In the genomic region with DNA sequence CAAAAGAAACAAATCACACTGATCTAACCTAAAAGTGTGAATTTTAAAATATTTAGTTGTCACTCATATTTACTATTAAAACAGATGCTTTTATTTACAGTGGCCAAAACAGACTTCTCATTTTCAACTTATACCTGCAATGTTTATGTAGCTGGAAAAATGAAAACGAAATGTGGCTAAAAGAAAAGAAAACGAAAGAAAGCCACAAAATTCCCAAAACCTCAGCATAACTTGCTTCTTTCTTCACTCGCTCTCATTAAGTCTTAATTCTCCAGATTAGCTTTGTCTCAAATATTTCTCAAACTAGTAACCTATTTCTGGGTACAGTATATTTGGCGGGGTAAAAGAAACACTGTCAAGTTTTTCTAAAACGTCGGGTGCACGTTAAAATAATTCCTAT, we compare ENCODE assay signal across 8 cellular contexts. TPM values are rescaled to one million over a fixed set of nuclear protein-coding genes. Genes with fewer than 3 reads are reported as not detected.
DNase-seq lines count a peak whose midpoint lies in the region; ATAC-seq and TF ChIP-seq lines count a peak whose summit lies in the region.

No MANE protein-coding gene starts in this region.

- H3K36me3 ChIP-seq in cardiac muscle cell, result no peaks in the 10 kb centered on the region
- H3K36me3 ChIP-seq in mesenchymal stem cell (ENCODE audit: control insufficient read depth in 1 of 2, insufficient read depth in 2 of 2, low read depth in 1 of 2, low read length in 2 of 2), result peaks cover 0 to 7% of the 10 kb centered on the region in 2 experiments
- no peaks in the 10 kb centered on the region for H3K36me3 ChIP-seq in upper lobe of left lung

- H3K4me2 ChIP-seq in mesenchymal stem cell (ENCODE audit: low read length, poor library complexity, severe bottlenecking), result peak overlapping the region; percentile 46

- no peak for TF ChIP-seq EP300 in upper lobe of left lung (IDR thresholded peaks at IDR 0.05)

- H3K9me3 ChIP-seq in cardiac muscle cell (ENCODE audit: low read depth) (no peaks in the 10 kb centered on the region), mesenchymal stem cell (ENCODE audit: control insufficient read depth, low read length) (no peaks in the 10 kb centered on the region), upper lobe of left lung (no peaks in the 10 kb centered on the region)

- H3K23ac ChIP-seq in mesenchymal stem cell (ENCODE audit: low read length in 2 of 2), result no peak overlapping the region

- H3K9ac ChIP-seq in mesenchymal stem cell (ENCODE audit: low read length), result peak overlapping the region; percentile 98

- no peak overlapping the region for H2AK5ac ChIP-seq in mesenchymal stem cell (ENCODE audit: low read length, severe bottlenecking)

- H3K18ac ChIP-seq in mesenchymal stem cell (ENCODE audit: low read depth in 1 of 2, low read length in 2 of 2), result no peak overlapping the region

- H3K27me3 ChIP-seq in cardiac muscle cell, result no peaks in the 10 kb centered on the region
- H3K27me3 ChIP-seq in mesenchymal stem cell (ENCODE audit: control insufficient read depth in 1 of 2, insufficient read depth in 1 of 2, low read length in 2 of 2), result no peaks in the 10 kb centered on the region
- H3K27me3 ChIP-seq in upper lobe of left lung, result no peaks in the 10 kb centered on the region

- no peak overlapping the region for H3K14ac ChIP-seq in mesenchymal stem cell (ENCODE audit: low read length in 2 of 2)

- H3K27ac ChIP-seq in cardiac muscle cell (peak overlapping the region; percentile 76), mesenchymal stem cell (ENCODE audit: low read length, poor library complexity, severe bottlenecking) (no peak overlapping the region), upper lobe of left lung (peak overlapping the region; percentile 82 to 88 (median 85))

- TF ChIP-seq CTCF in cardiac muscle cell (IDR thresholded peaks at IDR 0.05; ENCODE audit: low read depth, low read length) (no peak), brain (conservative IDR thresholded peaks at IDR 0.05) (no peak), upper lobe of left lung (IDR thresholded peaks at IDR 0.05) (no peak)

- peak overlapping the region; percentile 94 for H3K4me3 ChIP-seq in cardiac muscle cell
- H3K4me3 ChIP-seq in mesenchymal stem cell (ENCODE audit: insufficient read depth in 1 of 2, low read depth in 1 of 2, low read length in 2 of 2), result peak overlapping the region in 1 of 2 experiments; percentile 98
- peak overlapping the region; percentile 67 to 89 (median 79) for H3K4me3 ChIP-seq in upper lobe of left lung

- H2BK120ac ChIP-seq in mesenchymal stem cell (ENCODE audit: low read depth, low read length), result no peak overlapping the region

- H3K4me1 ChIP-seq in cardiac muscle cell (ENCODE audit: low read depth) (peaks cover 12% of the 10 kb centered on the region), mesenchymal stem cell (ENCODE audit: control insufficient read depth, insufficient read depth, low read depth, low read length) (peaks cover 8% of the 10 kb centered on the region), upper lobe of left lung (peaks cover 13 to 31% (median 26%) of the 10 kb centered on the region in 4 donors)

- intact Hi-C loops in Right ventricle myocardium superior (cut with DNase I), result loop anchor here (10.0 kb wide), 1 partner anchor 534 kb away; no protein-coding TSS in a partner anchor

- H2BK15ac ChIP-seq in mesenchymal stem cell (ENCODE audit: low read depth, poor library complexity, severe bottlenecking), result no peak overlapping the region

- H3K27me3 Mint-ChIP-seq in brain, result peaks cover 18% of the 10 kb centered on the region

- peaks cover 1 to 26% (median 12%) of the 10 kb centered on the region in 5 experiments for H3K9me3 Mint-ChIP-seq in brain

- peak overlapping the region; percentile 99 to 100 (median 100) for H3K4me3 Mint-ChIP-seq in brain

- peaks cover 54% of the 10 kb centered on the region for H3K36me3 Mint-ChIP-seq in brain

- H2BK5ac ChIP-seq in mesenchymal stem cell (ENCODE audit: low read depth, low read length, poor library complexity, severe bottlenecking), result no peak overlapping the region

- no peak overlapping the region for H4K8ac ChIP-seq in mesenchymal stem cell (ENCODE audit: low read length)

- H3K27ac Mint-ChIP-seq in brain, result peak overlapping the region; percentile 99 to 100 (median 99)

- H3K79me1 ChIP-seq in mesenchymal stem cell (replicated peaks; ENCODE audit: low read length, poor library complexity, severe bottlenecking), result peaks cover 9% of the 10 kb centered on the region

- H2BK12ac ChIP-seq in mesenchymal stem cell (ENCODE audit: low read length in 2 of 2), result no peak overlapping the region

- DNase-seq in cardiac muscle cell (ENCODE audit: low read depth in 1 of 2, low spot score in 1 of 2), result no peak
- no peak for DNase-seq in Right ventricle myocardium superior
- DNase-seq in mesenchymal stem cell, result no peak
- no peak for DNase-seq in upper lobe of left lung
- no peak for DNase-seq in putamen (ENCODE audit: low spot score)
- no peak for DNase-seq in NCI-H748 (lab: John Stamatoyannopoulos, UW; ENCODE audit: unreplicated experiment)

- H2AFZ ChIP-seq in mesenchymal stem cell (ENCODE audit: low read depth, low read length), result no peak overlapping the region

- H3K4ac ChIP-seq in mesenchymal stem cell (ENCODE audit: low read depth in 1 of 2, low read length in 2 of 2), result no peak overlapping the region

- 0% methylated on average over 4 of the region's 7 CpGs for WGBS in mesenchymal stem cell
- WGBS in upper lobe of left lung, 2 donors, result 0 to 1% methylated on average over 7 of the region's 7 CpGs

- TF ChIP-seq POLR2A in upper lobe of left lung (IDR thresholded peaks at IDR 0.05), result no peak

- H3K4me1 Mint-ChIP-seq in brain, result peaks cover 62% of the 10 kb centered on the region

- H4K91ac ChIP-seq in mesenchymal stem cell (ENCODE audit: low read length), result no peak overlapping the region

- ATAC-seq in Right ventricle myocardium superior (ENCODE audit: poor library complexity) (no peak), upper lobe of left lung (ENCODE audit: low FRiP score in 2 of 2) (no peak), GM21717 (IDR thresholded peaks at IDR 0.05; ENCODE audit: unreplicated experiment) (no peak)

RNA-seq across cellular contexts. Expression of gene CSTF3, which starts 0.7 kb away (rescaled TPM):
- 23.0 and 25.8 TPM in 2 replicates for total RNA-seq in cardiac muscle cell
- 74.4 and 75.5 TPM in 2 replicates for polyA plus RNA-seq in cardiac muscle cell
- 9.6 TPM for total RNA-seq in Right ventricle myocardium superior
- polyA plus RNA-seq in brain (ENCODE audit: insufficient read depth, low read depth, low replicate concordance), result 25.4 TPM
- 23.5 TPM for polyA plus RNA-seq in mesenchymal stem cell (2013, experiment 1 of 2)
- polyA plus RNA-seq in mesenchymal stem cell (2013, experiment 2 of 2), result 24.6 TPM
- total RNA-seq in upper lobe of left lung, result 10 to 100 TPM in 5 of 6 donors, 1 to 10 TPM in 1; 7.3 to 19.4 (median 16.4) TPM
